Comparison of ENCODE assay signal across 8 cellular contexts in genomic region chr17:37650419-37651003, GRCh38. TPM values are rescaled to one million over a fixed set of nuclear protein-coding genes. Genes with fewer than 3 reads are reported as not detected.
DNase-seq lines count a peak whose midpoint lies in the region; ATAC-seq and TF ChIP-seq lines count a peak whose summit lies in the region.

No MANE protein-coding gene starts in this region.

- H3K4me1 ChIP-seq in KMS-11 (ENCODE audit: low read depth, poor library complexity, severe bottlenecking), result no peaks in the 10 kb centered on the region

- H3K79me2 ChIP-seq in KMS-11 (ENCODE audit: insufficient read depth, low read depth), result no peaks in the 10 kb centered on the region

- DNase-seq in DMS153 treated with DMSO at 0.1 percent for 48 hours (lab: John Stamatoyannopoulos, UW; ENCODE audit: unreplicated experiment), result peak; percentile 34
- DNase-seq in amniotic epithelial cell (ENCODE audit: low read depth), result peak; percentile 50
- DNase-seq in left colon, result peak in 1 of 2 donors; percentile 41
- DNase-seq in GM19238 (ENCODE audit: insufficient read length, low spot score), result no peak
- DNase-seq in SHP77 treated with DMSO at 0.1 percent for 48 hours (lab: John Stamatoyannopoulos, UW), result no peak
- DNase-seq in stimulated activated naive CD4-positive, alpha-beta T cell (lab: John Stamatoyannopoulos, UW), result no peak

- H4K20me1 ChIP-seq in KMS-11 (ENCODE audit: insufficient read depth), result no peaks in the 10 kb centered on the region

- intact Hi-C loops in left colon (cut with DNase I, micrococcal nuclease), result loop anchor here in 1 of 2 donors (5.0 kb wide), 1 partner anchor 52 kb away; no protein-coding TSS in a partner anchor

- H3K36me3 ChIP-seq in KMS-11 (ENCODE audit: insufficient read depth), result no peaks in the 10 kb centered on the region

- H3K27me3 ChIP-seq in KMS-11 (ENCODE audit: insufficient read depth, low read depth), result no peaks in the 10 kb centered on the region

- TF ChIP-seq CTCF in KMS-11 (conservative IDR thresholded peaks at IDR 0.05; ENCODE audit: low read depth, low read length), result peak; percentile 65

- H2AFZ ChIP-seq in KMS-11 (ENCODE audit: low read depth), result no peak overlapping the region

- H3K4me3 ChIP-seq in KMS-11 (IDR thresholded peaks at IDR 0.05; ENCODE audit: insufficient read depth, low read depth, low read length), result no peak overlapping the region

- no peak overlapping the region for H3K9ac ChIP-seq in KMS-11

- peak; percentile 85 for ATAC-seq in left colon
- no peak for ATAC-seq in GM21723 (IDR thresholded peaks at IDR 0.05; ENCODE audit: unreplicated experiment)

- no peak overlapping the region for H3K27ac ChIP-seq in KMS-11

- no peak overlapping the region for H3K4me2 ChIP-seq in KMS-11

RNA-seq across cellular contexts. Expression of gene DDX52, which starts 7.3 kb away (rescaled TPM):
- 10 to 100 TPM; 25.0 to 28.1 TPM for total RNA-seq in left colon

RNA-seq across cellular contexts. Expression of gene SYNRG, which starts 41.3 kb away (rescaled TPM):
- 10 to 100 TPM; 35.9 to 38.9 TPM for total RNA-seq in left colon

Comparison
In these comparisons a context has a peak if more than half of its experiments do, and no peak if none do; other contexts are left out.
1. DNase-seq: peak in DMS153 treated with DMSO at 0.1 percent for 48 hours (single experiment) and amniotic epithelial cell (single experiment); none in GM19238 (single experiment), SHP77 treated with DMSO at 0.1 percent for 48 hours (single experiment) and stimulated activated naive CD4-positive, alpha-beta T cell (0 of 6).